ENCODE assay signal across 5 cellular contexts in genomic region chr11:79110308-79110707, GRCh38.
"Had no signal": no experiment of that assay in that cellular context is flagged by ENCODE, and none has a peak within 500 bp of the region (broad histone marks: within the 10 kb centered on the region; RNA-seq: fewer than 3 reads in every experiment).

No MANE protein-coding gene starts in this region.

- ATAC-seq: GM23338, K562 had no signal

- H3K27ac Mint-ChIP-seq: GM23338 had no signal

- DNase-seq: H9, HCEC 1CT, IMR-90 had no signal

- H2AFZ ChIP-seq: GM23338 had no signal

- H3K9me3 Mint-ChIP-seq: GM23338, H9 had no signal

- H3K4me3 Mint-ChIP-seq: GM23338, H9 had no signal

- H3K4me2 ChIP-seq: GM23338 had no signal

- H3K4me3 ChIP-seq: GM23338, K562 had no signal
